ENCODE assay signal across 2 cellular contexts in genomic region chr5:143543358-143544255, GRCh38.
TF ChIP-seq lines count a peak whose summit lies in the region.

No MANE protein-coding gene starts in this region.

TF ChIP-seq in GM23338, 12 proteins besides CTCF, POLR2A, EP300 and RAD21 (continued from another document):
- TF ChIP-seq, protein P1, sequence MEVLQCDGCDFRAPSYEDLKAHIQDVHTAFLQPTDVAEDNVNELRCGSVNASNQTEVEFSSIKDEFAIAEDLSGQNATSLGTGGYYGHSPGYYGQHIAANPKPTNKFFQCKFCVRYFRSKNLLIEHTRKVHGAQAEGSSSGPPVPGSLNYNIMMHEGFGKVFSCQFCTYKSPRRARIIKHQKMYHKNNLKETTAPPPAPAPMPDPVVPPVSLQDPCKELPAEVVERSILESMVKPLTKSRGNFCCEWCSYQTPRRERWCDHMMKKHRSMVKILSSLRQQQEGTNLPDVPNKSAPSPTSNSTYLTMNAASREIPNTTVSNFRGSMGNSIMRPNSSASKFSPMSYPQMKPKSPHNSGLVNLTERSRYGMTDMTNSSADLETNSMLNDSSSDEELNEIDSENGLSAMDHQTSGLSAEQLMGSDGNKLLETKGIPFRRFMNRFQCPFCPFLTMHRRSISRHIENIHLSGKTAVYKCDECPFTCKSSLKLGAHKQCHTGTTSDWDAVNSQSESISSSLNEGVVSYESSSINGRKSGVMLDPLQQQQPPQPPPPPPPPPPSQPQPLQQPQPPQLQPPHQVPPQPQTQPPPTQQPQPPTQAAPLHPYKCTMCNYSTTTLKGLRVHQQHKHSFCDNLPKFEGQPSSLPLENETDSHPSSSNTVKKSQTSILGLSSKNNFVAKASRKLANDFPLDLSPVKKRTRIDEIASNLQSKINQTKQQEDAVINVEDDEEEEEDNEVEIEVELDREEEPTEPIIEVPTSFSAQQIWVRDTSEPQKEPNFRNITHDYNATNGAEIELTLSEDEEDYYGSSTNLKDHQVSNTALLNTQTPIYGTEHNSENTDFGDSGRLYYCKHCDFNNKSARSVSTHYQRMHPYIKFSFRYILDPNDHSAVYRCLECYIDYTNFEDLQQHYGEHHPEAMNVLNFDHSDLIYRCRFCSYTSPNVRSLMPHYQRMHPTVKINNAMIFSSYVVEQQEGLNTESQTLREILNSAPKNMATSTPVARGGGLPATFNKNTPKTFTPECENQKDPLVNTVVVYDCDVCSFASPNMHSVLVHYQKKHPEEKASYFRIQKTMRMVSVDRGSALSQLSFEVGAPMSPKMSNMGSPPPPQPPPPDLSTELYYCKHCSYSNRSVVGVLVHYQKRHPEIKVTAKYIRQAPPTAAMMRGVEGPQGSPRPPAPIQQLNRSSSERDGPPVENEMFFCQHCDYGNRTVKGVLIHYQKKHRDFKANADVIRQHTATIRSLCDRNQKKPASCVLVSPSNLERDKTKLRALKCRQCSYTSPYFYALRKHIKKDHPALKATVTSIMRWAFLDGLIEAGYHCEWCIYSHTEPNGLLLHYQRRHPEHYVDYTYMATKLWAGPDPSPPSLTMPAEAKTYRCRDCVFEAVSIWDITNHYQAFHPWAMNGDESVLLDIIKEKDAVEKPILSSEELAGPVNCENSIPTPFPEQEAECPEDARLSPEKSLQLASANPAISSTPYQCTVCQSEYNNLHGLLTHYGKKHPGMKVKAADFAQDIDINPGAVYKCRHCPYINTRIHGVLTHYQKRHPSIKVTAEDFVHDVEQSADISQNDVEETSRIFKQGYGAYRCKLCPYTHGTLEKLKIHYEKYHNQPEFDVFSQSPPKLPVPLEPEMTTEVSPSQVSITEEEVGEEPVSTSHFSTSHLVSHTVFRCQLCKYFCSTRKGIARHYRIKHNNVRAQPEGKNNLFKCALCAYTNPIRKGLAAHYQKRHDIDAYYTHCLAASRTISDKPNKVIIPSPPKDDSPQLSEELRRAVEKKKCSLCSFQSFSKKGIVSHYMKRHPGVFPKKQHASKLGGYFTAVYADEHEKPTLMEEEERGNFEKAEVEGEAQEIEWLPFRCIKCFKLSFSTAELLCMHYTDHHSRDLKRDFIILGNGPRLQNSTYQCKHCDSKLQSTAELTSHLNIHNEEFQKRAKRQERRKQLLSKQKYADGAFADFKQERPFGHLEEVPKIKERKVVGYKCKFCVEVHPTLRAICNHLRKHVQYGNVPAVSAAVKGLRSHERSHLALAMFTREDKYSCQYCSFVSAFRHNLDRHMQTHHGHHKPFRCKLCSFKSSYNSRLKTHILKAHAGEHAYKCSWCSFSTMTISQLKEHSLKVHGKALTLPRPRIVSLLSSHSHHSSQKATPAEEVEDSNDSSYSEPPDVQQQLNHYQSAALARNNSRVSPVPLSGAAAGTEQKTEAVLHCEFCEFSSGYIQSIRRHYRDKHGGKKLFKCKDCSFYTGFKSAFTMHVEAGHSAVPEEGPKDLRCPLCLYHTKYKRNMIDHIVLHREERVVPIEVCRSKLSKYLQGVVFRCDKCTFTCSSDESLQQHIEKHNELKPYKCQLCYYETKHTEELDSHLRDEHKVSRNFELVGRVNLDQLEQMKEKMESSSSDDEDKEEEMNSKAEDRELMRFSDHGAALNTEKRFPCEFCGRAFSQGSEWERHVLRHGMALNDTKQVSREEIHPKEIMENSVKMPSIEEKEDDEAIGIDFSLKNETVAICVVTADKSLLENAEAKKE (CRISPR knock-in tag; IDR thresholded peaks at IDR 0.05): no peak
- no peak for TF ChIP-seq ZNF331 (CRISPR knock-in tag; IDR thresholded peaks at IDR 0.05; ENCODE audit: low read depth)
- TF ChIP-seq POLR2AphosphoS5 (IDR thresholded peaks at IDR 0.05; ENCODE audit: low read depth): no peak
- TF ChIP-seq JUNB (IDR thresholded peaks at IDR 0.05; ENCODE audit: unreplicated experiment): no peak
- TF ChIP-seq REST (IDR thresholded peaks at IDR 0.05; ENCODE audit: unreplicated experiment): no peak
- TF ChIP-seq ZNF114 (CRISPR knock-in tag; IDR thresholded peaks at IDR 0.05): no peak
- no peak for TF ChIP-seq NANOG (IDR thresholded peaks at IDR 0.05; ENCODE audit: borderline replicate concordance)

TF ChIP-seq in SK-N-SH treated with all-trans-retinoic acid at 6 μM for 48 hours, 23 proteins besides CTCF, POLR2A, EP300 and RAD21 (continued from another document):
- TF ChIP-seq CREB5 (CRISPR knock-in tag; IDR thresholded peaks at IDR 0.05; ENCODE audit: low read depth) (no peak), GLIS3 (CRISPR knock-in tag; IDR thresholded peaks at IDR 0.05) (no peak), ISL1 (CRISPR knock-in tag; IDR thresholded peaks at IDR 0.05) (no peak), ZC3H10 (CRISPR knock-in tag; IDR thresholded peaks at IDR 0.05) (no peak), ZNF565 (CRISPR knock-in tag; conservative IDR thresholded peaks at IDR 0.05; ENCODE audit: low read depth) (no peak), BACH2 (CRISPR knock-in tag; IDR thresholded peaks at IDR 0.05; ENCODE audit: borderline replicate concordance) (no peak)
- TF ChIP-seq, protein P2, sequence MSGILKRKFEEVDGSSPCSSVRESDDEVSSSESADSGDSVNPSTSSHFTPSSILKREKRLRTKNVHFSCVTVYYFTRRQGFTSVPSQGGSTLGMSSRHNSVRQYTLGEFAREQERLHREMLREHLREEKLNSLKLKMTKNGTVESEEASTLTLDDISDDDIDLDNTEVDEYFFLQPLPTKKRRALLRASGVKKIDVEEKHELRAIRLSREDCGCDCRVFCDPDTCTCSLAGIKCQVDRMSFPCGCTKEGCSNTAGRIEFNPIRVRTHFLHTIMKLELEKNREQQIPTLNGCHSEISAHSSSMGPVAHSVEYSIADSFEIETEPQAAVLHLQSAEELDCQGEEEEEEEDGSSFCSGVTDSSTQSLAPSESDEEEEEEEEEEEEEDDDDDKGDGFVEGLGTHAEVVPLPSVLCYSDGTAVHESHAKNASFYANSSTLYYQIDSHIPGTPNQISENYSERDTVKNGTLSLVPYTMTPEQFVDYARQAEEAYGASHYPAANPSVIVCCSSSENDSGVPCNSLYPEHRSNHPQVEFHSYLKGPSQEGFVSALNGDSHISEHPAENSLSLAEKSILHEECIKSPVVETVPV (CRISPR knock-in tag; IDR thresholded peaks at IDR 0.05): no peak
- TF ChIP-seq, protein P3, sequence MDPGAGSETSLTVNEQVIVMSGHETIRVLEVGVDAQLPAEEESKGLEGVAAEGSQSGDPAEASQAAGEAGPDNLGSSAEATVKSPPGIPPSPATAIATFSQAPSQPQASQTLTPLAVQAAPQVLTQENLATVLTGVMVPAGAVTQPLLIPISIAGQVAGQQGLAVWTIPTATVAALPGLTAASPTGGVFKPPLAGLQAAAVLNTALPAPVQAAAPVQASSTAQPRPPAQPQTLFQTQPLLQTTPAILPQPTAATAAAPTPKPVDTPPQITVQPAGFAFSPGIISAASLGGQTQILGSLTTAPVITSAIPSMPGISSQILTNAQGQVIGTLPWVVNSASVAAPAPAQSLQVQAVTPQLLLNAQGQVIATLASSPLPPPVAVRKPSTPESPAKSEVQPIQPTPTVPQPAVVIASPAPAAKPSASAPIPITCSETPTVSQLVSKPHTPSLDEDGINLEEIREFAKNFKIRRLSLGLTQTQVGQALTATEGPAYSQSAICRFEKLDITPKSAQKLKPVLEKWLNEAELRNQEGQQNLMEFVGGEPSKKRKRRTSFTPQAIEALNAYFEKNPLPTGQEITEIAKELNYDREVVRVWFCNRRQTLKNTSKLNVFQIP (CRISPR knock-in tag; IDR thresholded peaks at IDR 0.05; ENCODE audit: borderline replicate concordance, low read depth): no peak
